In the genomic region with DNA sequence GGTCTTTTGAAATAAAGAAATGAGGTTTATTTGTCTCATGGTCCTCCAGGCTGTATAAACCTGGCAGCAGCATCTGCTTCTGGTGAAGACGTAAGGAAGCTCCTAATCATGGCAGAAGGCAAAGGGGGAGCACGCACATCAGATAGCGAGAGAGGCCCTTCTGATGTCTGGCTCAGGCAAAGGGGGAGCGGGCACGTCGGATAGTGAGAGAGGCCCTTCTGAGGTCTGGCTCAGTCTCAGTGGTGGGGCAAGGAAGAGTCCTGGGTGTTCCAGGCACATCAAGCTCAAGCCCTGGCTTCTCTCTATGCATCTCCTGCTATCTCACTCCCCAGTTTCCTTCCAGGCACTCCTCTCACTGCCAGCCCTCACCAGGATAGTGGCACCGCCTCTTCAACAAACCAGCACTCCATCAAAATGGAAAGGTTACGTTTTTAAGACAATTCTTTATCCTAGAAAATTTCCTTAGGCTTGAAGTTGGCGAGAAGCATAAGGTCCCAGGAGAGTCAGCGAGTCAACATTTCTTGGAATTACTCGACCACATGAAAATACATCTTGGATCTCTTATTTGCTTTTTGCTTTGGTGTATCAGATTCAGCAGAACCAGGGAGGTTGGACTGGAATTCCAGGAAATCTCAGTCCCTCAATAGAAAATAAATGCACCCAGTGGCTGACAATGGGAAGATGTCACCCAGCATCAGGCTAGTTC, we compare ENCODE assay signal across 20 cellular contexts.
DNase-seq lines count a peak whose midpoint lies in the region; ATAC-seq, FAIRE-seq and TF ChIP-seq lines count a peak whose summit lies in the region.
"Had no signal": no experiment of that assay in that cellular context is flagged by ENCODE, and none has a peak within 500 bp of the region (broad histone marks: within the 10 kb centered on the region; RNA-seq: fewer than 3 reads in every experiment).

No MANE protein-coding gene starts in this region.

- no peaks in the 10 kb centered on the region for H3K27me3 ChIP-seq in astrocyte (ENCODE audit: insufficient read depth, low read length)
- H3K27me3 ChIP-seq in osteoblast (ENCODE audit: insufficient read depth, low read length): no peaks in the 10 kb centered on the region
- H3K27me3 ChIP-seq: BE2C had no signal

- H3K36me3 Mint-ChIP-seq in astrocyte (ENCODE audit: low read depth, unreplicated experiment): no peaks in the 10 kb centered on the region
- H3K36me3 Mint-ChIP-seq: CD4-positive, alpha-beta memory T cell; IgD-negative memory B cell had no signal

- H4K20me1 ChIP-seq in astrocyte (ENCODE audit: insufficient read depth, low read length): no peaks in the 10 kb centered on the region
- no peaks in the 10 kb centered on the region for H4K20me1 ChIP-seq in osteoblast (ENCODE audit: insufficient read depth, low read length)

- H3K4me3 Mint-ChIP-seq in astrocyte (ENCODE audit: unreplicated experiment): no peak overlapping the region
- H3K4me3 Mint-ChIP-seq: CD4-positive, alpha-beta memory T cell; IgD-negative memory B cell had no signal

- H3K9ac ChIP-seq in astrocyte (ENCODE audit: low read length): no peak overlapping the region

- H3K27me3 Mint-ChIP-seq in astrocyte (ENCODE audit: low read depth, unreplicated experiment): no peaks in the 10 kb centered on the region

- H3K4me2 ChIP-seq in astrocyte (ENCODE audit: low read length) (no peak overlapping the region), osteoblast (ENCODE audit: insufficient read depth, low read length) (no peak overlapping the region)

- CTCF ChIA-PET in GM10248 (lab: Yijun Ruan, JAX): no interaction called here

- ATAC-seq in HG02973 (IDR thresholded peaks at IDR 0.05; ENCODE audit: unreplicated experiment): no peak
- no peak for ATAC-seq in GM21360 (IDR thresholded peaks at IDR 0.05; ENCODE audit: unreplicated experiment)
- ATAC-seq: HCT116 had no signal

- TF ChIP-seq POLR2A in erythroblast (IDR thresholded peaks at IDR 0.05; ENCODE audit: low read length): no peak

- no peaks in the 10 kb centered on the region for H3K9me3 ChIP-seq in astrocyte (ENCODE audit: insufficient read depth, low read depth, low read length)
- no peaks in the 10 kb centered on the region for H3K9me3 ChIP-seq in osteoblast (ENCODE audit: low read depth, low read length)

- peaks cover 17% of the 10 kb centered on the region for H3K9me3 Mint-ChIP-seq in astrocyte (ENCODE audit: unreplicated experiment)

- POLR2A ChIA-PET in GM10248 (lab: Yijun Ruan, JAX): no interaction called here

- no peaks in the 10 kb centered on the region for H3K4me1 Mint-ChIP-seq in astrocyte (ENCODE audit: low read depth, unreplicated experiment)
- H3K4me1 Mint-ChIP-seq: CD4-positive, alpha-beta memory T cell had no signal

- H3K4me3 ChIP-seq in astrocyte (ENCODE audit: insufficient read depth, low read depth, low read length) (no peak overlapping the region), osteoblast (ENCODE audit: insufficient read depth, low read length) (no peak overlapping the region)

- H2AFZ ChIP-seq in astrocyte (ENCODE audit: low read depth, low read length) (no peak overlapping the region), osteoblast (ENCODE audit: low read length) (no peak overlapping the region)

- H3K79me2 ChIP-seq in astrocyte (ENCODE audit: insufficient read depth, low read length) (no peaks in the 10 kb centered on the region), osteoblast (ENCODE audit: insufficient read depth, low read length) (no peaks in the 10 kb centered on the region)

- H3K4me1 ChIP-seq in astrocyte (ENCODE audit: insufficient read depth, low read length) (peaks cover 22% of the 10 kb centered on the region), osteoblast (ENCODE audit: insufficient read depth, low read length) (no peaks in the 10 kb centered on the region)
- H3K4me1 ChIP-seq: BE2C had no signal

- DNase-seq in astrocyte (ENCODE audit: low read depth) (peak; percentile 10), fibroblast of peridontal ligament (ENCODE audit: extremely low read depth) (peak; percentile 61), osteoblast (ENCODE audit: insufficient read length, low spot score, missing footprints) (peak; percentile 62), erythroblast (lab: John Stamatoyannopoulos, UW) (no peak), GM10248 (ENCODE audit: extremely low spot score) (no peak)
- DNase-seq: BE2C; CD4-positive, alpha-beta memory T cell; COR-L47; DMS153; DMS79 treated with DMSO at 0.1 percent for 48 hours; GDM1 had no signal

- no peak for FAIRE-seq in astrocyte (lab: Jason Lieb, UNC)
- FAIRE-seq: A204.1, D721Med, GM19239, H54 had no signal

- no peak for TF ChIP-seq CTCF in astrocyte (IDR thresholded peaks at IDR 0.05; ENCODE audit: insufficient read depth, low read depth, low read length)
- no peak for TF ChIP-seq CTCF in osteoblast (IDR thresholded peaks at IDR 0.05; ENCODE audit: extremely low read depth, low read depth, low read length)
- TF ChIP-seq CTCF in GM10248 (IDR thresholded peaks at IDR 0.05; ENCODE audit: control extremely low read depth, extremely low read depth, low read depth, missing control alignments): no peak

- H3K27ac Mint-ChIP-seq in astrocyte (ENCODE audit: unreplicated experiment): no peak overlapping the region
- H3K27ac Mint-ChIP-seq: CD4-positive, alpha-beta memory T cell; IgD-negative memory B cell had no signal

- no peak overlapping the region for H3K27ac ChIP-seq in astrocyte (ENCODE audit: low read depth, low read length)
- H3K27ac ChIP-seq in osteoblast (ENCODE audit: low read depth, low read length): no peak overlapping the region
- H3K27ac ChIP-seq: C4-2B had no signal

- no peaks in the 10 kb centered on the region for H3K36me3 ChIP-seq in astrocyte (ENCODE audit: insufficient read depth, low read length)
- no peaks in the 10 kb centered on the region for H3K36me3 ChIP-seq in osteoblast (ENCODE audit: insufficient read depth, low read length)
- H3K36me3 ChIP-seq: BE2C had no signal

Comparison
In these comparisons a context has a peak if more than half of its experiments do, and no peak if none do; other contexts are left out.
1. DNase-seq: peak in astrocyte (single experiment), fibroblast of peridontal ligament (single experiment) and osteoblast (single experiment); none in erythroblast (0 of 2) and GM10248 (single experiment).